ENCODE assay signal across 1 cellular context in the genomic region with DNA sequence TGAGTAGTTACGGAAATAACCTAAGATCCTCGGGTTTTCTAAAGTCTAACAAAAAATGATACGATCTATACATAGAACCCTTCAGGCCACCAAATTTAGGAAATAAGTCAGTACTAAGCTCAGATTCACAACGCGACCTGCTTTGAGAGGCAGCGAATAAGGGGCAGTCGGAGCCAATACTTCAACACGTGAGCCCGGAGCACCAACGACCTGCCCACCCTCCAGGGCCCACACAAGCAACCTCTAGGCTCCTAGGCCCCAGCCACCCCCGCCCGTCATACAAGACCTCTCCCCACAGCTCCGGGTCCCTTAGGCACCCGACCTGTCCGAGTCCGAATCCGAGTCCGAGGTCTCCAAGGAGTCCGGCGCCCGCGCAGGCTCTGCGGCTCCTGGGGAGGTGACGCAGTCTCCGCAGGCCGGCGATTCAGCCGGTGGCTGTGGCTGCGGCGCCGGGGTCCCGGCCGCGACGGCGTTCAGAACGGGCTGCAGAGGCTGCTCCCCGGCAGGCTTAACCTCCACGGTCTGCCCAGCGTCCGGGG.
TF ChIP-seq lines count a peak whose summit lies in the region.

No MANE protein-coding gene starts in this region.

TF ChIP-seq in SK-N-SH treated with all-trans-retinoic acid at 6 μM for 48 hours, 23 proteins besides CTCF, POLR2A, EP300 and RAD21 (continued from another document):
- TF ChIP-seq, protein P1, sequence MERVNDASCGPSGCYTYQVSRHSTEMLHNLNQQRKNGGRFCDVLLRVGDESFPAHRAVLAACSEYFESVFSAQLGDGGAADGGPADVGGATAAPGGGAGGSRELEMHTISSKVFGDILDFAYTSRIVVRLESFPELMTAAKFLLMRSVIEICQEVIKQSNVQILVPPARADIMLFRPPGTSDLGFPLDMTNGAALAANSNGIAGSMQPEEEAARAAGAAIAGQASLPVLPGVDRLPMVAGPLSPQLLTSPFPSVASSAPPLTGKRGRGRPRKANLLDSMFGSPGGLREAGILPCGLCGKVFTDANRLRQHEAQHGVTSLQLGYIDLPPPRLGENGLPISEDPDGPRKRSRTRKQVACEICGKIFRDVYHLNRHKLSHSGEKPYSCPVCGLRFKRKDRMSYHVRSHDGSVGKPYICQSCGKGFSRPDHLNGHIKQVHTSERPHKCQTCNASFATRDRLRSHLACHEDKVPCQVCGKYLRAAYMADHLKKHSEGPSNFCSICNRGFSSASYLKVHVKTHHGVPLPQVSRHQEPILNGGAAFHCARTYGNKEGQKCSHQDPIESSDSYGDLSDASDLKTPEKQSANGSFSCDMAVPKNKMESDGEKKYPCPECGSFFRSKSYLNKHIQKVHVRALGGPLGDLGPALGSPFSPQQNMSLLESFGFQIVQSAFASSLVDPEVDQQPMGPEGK (CRISPR knock-in tag; IDR thresholded peaks at IDR 0.05; ENCODE audit: borderline replicate concordance): no peak
- no peak for TF ChIP-seq ZNF70 (CRISPR knock-in tag; IDR thresholded peaks at IDR 0.05)
